1 cellular context compared by ENCODE assay signal in the genomic region with DNA sequence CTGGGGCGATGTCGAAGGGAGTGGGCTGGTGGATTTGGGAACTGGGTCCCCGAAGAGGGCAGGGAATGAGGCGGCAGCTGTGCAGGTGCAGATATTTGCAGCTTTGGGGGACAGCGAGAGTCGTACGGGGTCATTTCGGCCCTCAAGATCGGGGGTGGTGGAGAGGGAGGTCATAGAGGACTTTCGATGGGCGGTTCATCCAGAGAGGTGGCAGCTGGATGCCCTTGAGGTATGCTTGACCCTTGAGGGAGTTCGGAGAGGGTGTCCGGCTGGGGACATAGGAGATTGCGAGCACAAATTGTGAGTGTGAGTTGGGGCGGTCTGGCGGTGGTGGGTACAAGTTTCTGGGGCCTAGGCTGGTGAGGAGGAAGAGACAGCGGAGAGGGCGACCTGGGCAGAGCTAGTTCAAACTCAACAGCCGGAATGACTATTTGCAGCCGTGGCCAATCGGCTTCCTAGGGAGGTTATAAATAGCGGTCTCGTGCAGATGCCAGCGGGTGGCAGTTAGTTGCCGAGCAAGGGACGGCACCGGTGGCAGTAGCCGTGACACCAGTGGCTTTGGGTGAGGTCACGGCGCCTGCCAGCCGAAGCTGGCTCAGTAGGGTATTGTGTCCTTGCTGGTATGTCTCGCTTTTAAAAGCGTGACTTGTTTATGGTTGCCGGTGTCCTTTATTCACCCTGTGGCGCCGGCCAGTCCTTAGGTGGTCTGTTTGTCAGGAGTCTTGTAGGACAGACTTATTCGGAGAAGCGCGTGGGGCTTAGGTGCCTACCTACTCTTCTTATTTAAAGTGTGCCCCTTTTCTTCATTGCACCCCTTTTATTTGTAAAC.
A peak's percentile ranks its signal among the peaks of the same experiment; 100 is the strongest.
TF ChIP-seq lines count a peak whose summit lies in the region.

No MANE protein-coding gene starts in this region.

TF ChIP-seq in K562, 482 proteins besides CTCF, POLR2A, EP300 and RAD21 (continued from another document and continues in another):
- TF ChIP-seq, protein P1, sequence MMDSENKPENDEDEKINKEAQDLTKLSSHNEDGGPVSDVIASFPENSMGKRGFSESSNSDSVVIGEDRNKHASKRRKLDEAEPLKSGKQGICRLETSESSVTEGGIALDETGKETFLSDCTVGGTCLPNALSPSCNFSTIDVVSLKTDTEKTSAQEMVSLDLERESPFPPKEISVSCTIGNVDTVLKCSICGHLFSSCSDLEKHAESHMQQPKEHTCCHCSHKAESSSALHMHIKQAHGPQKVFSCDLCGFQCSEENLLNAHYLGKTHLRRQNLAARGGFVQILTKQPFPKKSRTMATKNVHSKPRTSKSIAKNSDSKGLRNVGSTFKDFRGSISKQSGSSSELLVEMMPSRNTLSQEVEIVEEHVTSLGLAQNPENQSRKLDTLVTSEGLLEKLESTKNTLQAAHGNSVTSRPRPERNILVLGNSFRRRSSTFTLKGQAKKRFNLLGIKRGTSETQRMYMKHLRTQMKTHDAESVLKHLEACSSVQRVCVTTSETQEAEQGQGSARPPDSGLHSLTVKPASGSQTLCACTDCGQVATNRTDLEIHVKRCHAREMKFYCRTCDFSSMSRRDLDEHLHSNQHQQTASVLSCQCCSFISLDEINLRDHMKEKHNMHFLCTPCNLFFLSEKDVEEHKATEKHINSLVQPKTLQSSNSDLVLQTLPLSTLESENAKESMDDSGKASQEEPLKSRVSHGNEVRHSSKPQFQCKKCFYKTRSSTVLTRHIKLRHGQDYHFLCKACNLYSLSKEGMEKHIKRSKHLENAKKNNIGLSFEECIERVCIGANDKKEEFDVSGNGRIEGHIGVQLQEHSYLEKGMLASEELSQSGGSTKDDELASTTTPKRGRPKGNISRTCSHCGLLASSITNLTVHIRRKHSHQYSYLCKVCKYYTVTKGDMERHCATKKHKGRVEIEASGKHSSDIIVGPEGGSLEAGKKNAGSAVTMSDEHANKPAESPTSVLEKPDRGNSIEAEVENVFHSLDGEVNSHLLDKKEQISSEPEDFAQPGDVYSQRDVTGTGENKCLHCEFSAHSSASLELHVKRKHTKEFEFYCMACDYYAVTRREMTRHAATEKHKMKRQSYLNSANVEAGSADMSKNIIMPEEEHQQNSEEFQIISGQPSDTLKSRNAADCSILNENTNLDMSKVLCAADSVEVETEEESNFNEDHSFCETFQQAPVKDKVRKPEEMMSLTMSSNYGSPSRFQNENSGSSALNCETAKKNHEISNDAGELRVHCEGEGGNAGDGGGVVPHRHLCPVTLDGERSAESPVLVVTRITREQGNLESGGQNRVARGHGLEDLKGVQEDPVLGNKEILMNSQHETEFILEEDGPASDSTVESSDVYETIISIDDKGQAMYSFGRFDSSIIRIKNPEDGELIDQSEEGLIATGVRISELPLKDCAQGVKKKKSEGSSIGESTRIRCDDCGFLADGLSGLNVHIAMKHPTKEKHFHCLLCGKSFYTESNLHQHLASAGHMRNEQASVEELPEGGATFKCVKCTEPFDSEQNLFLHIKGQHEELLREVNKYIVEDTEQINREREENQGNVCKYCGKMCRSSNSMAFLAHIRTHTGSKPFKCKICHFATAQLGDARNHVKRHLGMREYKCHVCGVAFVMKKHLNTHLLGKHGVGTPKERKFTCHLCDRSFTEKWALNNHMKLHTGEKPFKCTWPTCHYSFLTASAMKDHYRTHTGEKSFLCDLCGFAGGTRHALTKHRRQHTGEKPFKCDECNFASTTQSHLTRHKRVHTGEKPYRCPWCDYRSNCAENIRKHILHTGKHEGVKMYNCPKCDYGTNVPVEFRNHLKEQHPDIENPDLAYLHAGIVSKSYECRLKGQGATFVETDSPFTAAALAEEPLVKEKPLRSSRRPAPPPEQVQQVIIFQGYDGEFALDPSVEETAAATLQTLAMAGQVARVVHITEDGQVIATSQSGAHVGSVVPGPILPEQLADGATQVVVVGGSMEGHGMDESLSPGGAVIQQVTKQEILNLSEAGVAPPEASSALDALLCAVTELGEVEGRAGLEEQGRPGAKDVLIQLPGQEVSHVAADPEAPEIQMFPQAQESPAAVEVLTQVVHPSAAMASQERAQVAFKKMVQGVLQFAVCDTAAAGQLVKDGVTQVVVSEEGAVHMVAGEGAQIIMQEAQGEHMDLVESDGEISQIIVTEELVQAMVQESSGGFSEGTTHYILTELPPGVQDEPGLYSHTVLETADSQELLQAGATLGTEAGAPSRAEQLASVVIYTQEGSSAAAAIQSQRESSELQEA (IDR thresholded peaks at IDR 0.05; ENCODE audit: low read depth): peak; percentile 43
- TF ChIP-seq, protein P2, sequence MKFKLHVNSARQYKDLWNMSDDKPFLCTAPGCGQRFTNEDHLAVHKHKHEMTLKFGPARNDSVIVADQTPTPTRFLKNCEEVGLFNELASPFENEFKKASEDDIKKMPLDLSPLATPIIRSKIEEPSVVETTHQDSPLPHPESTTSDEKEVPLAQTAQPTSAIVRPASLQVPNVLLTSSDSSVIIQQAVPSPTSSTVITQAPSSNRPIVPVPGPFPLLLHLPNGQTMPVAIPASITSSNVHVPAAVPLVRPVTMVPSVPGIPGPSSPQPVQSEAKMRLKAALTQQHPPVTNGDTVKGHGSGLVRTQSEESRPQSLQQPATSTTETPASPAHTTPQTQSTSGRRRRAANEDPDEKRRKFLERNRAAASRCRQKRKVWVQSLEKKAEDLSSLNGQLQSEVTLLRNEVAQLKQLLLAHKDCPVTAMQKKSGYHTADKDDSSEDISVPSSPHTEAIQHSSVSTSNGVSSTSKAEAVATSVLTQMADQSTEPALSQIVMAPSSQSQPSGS (CRISPR knock-in tag; IDR thresholded peaks at IDR 0.05): 0 out of 2 replicates have a peak, but pooled peaks have one; percentile 46
- TF ChIP-seq TAF7 (tag; IDR thresholded peaks at IDR 0.05) (no peak; the same call in 1 of the 2 replicates), HDGF (IDR thresholded peaks at IDR 0.05) (peak; percentile 78; the same call in 1 of the 2 replicates), ELF2 (CRISPR knock-in tag; IDR thresholded peaks at IDR 0.05) (no peak), STAG1 (CRISPR knock-in tag; IDR thresholded peaks at IDR 0.05; ENCODE audit: borderline replicate concordance) (0 out of 2 replicates have a peak, but pooled peaks have one; percentile 42), ZNF354B (CRISPR knock-in tag; IDR thresholded peaks at IDR 0.05) (no peak), PHF21A (IDR thresholded peaks at IDR 0.05; ENCODE audit: borderline replicate concordance, low read depth) (no peak), ZNF165 (CRISPR knock-in tag; IDR thresholded peaks at IDR 0.05; ENCODE audit: borderline replicate concordance) (no peak), HSF4 (CRISPR knock-in tag; IDR thresholded peaks at IDR 0.05; ENCODE audit: borderline replicate concordance) (no peak), ZNF408 (CRISPR knock-in tag; IDR thresholded peaks at IDR 0.05; ENCODE audit: low read depth) (no peak), HDAC8 (tag; IDR thresholded peaks at IDR 0.05) (no peak), LARP7 (IDR thresholded peaks at IDR 0.05) (0 out of 2 replicates have a peak, but pooled peaks have one; percentile 36), ESRRA (IDR thresholded peaks at IDR 0.05; ENCODE audit: borderline replicate concordance, low read depth) (peak; percentile 61; the same call in 1 of the 2 replicates), SMARCE1 (IDR thresholded peaks at IDR 0.05) (0 out of 2 replicates have a peak, but pooled peaks have one; percentile 25), ZSCAN29 (IDR thresholded peaks at IDR 0.05) (0 out of 2 replicates have a peak, but pooled peaks have one; percentile 7), PHTF2 (CRISPR knock-in tag; IDR thresholded peaks at IDR 0.05) (no peak), PHB2 (IDR thresholded peaks at IDR 0.05; ENCODE audit: low read depth) (no peak), NR2C1 (IDR thresholded peaks at IDR 0.05) (peak; percentile 34; the same call in 1 of the 2 replicates), NR2C1 (tag; IDR thresholded peaks at IDR 0.05) (no peak), KAT8 (IDR thresholded peaks at IDR 0.05; ENCODE audit: low read depth) (no peak), JUND (IDR thresholded peaks at IDR 0.05; ENCODE audit: borderline replicate concordance, low read depth, low read length) (no peak), JUND (tag; IDR thresholded peaks at IDR 0.05; ENCODE audit: borderline replicate concordance, low read depth, low read length) (no peak)
- TF ChIP-seq, protein P3, sequence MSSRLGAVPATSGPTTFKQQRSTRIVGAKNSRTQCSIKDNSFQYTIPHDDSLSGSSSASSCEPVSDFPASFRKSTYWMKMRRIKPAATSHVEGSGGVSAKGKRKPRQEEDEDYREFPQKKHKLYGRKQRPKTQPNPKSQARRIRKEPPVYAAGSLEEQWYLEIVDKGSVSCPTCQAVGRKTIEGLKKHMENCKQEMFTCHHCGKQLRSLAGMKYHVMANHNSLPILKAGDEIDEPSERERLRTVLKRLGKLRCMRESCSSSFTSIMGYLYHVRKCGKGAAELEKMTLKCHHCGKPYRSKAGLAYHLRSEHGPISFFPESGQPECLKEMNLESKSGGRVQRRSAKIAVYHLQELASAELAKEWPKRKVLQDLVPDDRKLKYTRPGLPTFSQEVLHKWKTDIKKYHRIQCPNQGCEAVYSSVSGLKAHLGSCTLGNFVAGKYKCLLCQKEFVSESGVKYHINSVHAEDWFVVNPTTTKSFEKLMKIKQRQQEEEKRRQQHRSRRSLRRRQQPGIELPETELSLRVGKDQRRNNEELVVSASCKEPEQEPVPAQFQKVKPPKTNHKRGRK (tag; IDR thresholded peaks at IDR 0.05): no peak
- TF ChIP-seq, protein P4, sequence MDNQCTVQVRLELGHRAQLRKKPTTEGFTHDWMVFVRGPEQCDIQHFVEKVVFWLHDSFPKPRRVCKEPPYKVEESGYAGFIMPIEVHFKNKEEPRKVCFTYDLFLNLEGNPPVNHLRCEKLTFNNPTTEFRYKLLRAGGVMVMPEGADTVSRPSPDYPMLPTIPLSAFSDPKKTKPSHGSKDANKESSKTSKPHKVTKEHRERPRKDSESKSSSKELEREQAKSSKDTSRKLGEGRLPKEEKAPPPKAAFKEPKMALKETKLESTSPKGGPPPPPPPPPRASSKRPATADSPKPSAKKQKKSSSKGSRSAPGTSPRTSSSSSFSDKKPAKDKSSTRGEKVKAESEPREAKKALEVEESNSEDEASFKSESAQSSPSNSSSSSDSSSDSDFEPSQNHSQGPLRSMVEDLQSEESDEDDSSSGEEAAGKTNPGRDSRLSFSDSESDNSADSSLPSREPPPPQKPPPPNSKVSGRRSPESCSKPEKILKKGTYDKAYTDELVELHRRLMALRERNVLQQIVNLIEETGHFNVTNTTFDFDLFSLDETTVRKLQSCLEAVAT (IDR thresholded peaks at IDR 0.05): 0 out of 4 replicates have a peak, but pooled peaks of 1 of the 2 experiments have one; percentile 39
- TF ChIP-seq, protein P5, sequence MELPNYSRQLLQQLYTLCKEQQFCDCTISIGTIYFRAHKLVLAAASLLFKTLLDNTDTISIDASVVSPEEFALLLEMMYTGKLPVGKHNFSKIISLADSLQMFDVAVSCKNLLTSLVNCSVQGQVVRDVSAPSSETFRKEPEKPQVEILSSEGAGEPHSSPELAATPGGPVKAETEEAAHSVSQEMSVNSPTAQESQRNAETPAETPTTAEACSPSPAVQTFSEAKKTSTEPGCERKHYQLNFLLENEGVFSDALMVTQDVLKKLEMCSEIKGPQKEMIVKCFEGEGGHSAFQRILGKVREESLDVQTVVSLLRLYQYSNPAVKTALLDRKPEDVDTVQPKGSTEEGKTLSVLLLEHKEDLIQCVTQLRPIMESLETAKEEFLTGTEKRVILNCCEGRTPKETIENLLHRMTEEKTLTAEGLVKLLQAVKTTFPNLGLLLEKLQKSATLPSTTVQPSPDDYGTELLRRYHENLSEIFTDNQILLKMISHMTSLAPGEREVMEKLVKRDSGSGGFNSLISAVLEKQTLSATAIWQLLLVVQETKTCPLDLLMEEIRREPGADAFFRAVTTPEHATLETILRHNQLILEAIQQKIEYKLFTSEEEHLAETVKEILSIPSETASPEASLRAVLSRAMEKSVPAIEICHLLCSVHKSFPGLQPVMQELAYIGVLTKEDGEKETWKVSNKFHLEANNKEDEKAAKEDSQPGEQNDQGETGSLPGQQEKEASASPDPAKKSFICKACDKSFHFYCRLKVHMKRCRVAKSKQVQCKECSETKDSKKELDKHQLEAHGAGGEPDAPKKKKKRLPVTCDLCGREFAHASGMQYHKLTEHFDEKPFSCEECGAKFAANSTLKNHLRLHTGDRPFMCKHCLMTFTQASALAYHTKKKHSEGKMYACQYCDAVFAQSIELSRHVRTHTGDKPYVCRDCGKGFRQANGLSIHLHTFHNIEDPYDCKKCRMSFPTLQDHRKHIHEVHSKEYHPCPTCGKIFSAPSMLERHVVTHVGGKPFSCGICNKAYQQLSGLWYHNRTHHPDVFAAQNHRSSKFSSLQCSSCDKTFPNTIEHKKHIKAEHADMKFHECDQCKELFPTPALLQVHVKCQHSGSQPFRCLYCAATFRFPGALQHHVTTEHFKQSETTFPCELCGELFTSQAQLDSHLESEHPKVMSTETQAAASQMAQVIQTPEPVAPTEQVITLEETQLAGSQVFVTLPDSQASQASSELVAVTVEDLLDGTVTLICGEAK (IDR thresholded peaks at IDR 0.05): peak; percentile 43; the same call in 1 of the 2 replicates
- TF ChIP-seq, protein P5 (CRISPR knock-in tag; IDR thresholded peaks at IDR 0.05): no peak
- TF ChIP-seq, protein P6, sequence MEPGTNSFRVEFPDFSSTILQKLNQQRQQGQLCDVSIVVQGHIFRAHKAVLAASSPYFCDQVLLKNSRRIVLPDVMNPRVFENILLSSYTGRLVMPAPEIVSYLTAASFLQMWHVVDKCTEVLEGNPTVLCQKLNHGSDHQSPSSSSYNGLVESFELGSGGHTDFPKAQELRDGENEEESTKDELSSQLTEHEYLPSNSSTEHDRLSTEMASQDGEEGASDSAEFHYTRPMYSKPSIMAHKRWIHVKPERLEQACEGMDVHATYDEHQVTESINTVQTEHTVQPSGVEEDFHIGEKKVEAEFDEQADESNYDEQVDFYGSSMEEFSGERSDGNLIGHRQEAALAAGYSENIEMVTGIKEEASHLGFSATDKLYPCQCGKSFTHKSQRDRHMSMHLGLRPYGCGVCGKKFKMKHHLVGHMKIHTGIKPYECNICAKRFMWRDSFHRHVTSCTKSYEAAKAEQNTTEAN (CRISPR knock-in tag; IDR thresholded peaks at IDR 0.05): no peak
